Comparison of ENCODE assay signal across 22 cellular contexts in genomic region chr11:127103586-127104388, GRCh38.
"Had no signal": no experiment of that assay in that cellular context is flagged by ENCODE, and none has a peak within 500 bp of the region (broad histone marks: within the 10 kb centered on the region; RNA-seq: fewer than 3 reads in every experiment).

No MANE protein-coding gene starts in this region.

- DNase-seq: activated CD4-positive, alpha-beta T cell treated with anti-CD3 and anti-CD28 coated beads, Interleukin-2, amount 50 U/mL, for 1 hour; activated CD8-positive, alpha-beta memory T cell treated with anti-CD3 and anti-CD28 coated beads, Interleukin-2, amount 50 U/mL, for 4 hours; activated effector memory CD4-positive, alpha-beta T cell treated with anti-CD3 and anti-CD28 coated beads, Interleukin-2, amount 50 U/mL, for 16 hours; activated naive CD4-positive, alpha-beta T cell treated with anti-CD3 and anti-CD28 coated beads, Interleukin-2, amount 50 U/mL, for 16 hours; activated T-cell treated with anti-CD3 and anti-CD28 coated beads, Interleukin-2, amount 50 U/mL, for 48 hours; aorta; effector CD4-positive, alpha-beta T cell; heart left ventricle; mesenchymal stem cell; naive thymus-derived CD8-positive, alpha-beta T cell; occipital lobe; stimulated activated naive CD8-positive, alpha-beta T cell treated with anti-CD3 and anti-CD28 coated beads, Interleukin-15, Interleukin-2, amounts not matched to agents 100 U/mL and 50 U/mL, for 24 hours; substantia nigra; T-helper 1 cell; T1000; tibial artery had no signal

- H3K4me1 Mint-ChIP-seq: naive thymus-derived CD8-positive, alpha-beta T cell had no signal

- H3K9me3 ChIP-seq: gastroesophageal sphincter, heart left ventricle, prostate gland, right atrium auricular region, tibial artery, vagina had no signal

- H3K36me3 Mint-ChIP-seq: naive thymus-derived CD8-positive, alpha-beta T cell had no signal

- H3K27me3 ChIP-seq: right atrium auricular region, vagina had no signal

- H3K27ac Mint-ChIP-seq: naive thymus-derived CD8-positive, alpha-beta T cell had no signal

- H3K4me3 ChIP-seq: coronary artery, gastroesophageal sphincter, heart left ventricle, prostate gland, right atrium auricular region, tibial artery, vagina had no signal

- H3K36me3 ChIP-seq: gastroesophageal sphincter, heart left ventricle, prostate gland, right atrium auricular region, tibial artery, vagina had no signal

- H3K4me1 ChIP-seq: gastroesophageal sphincter, heart left ventricle, prostate gland, right atrium auricular region, tibial artery, vagina had no signal

- ATAC-seq: esophagus mucosa; gastroesophageal sphincter; heart left ventricle; naive thymus-derived CD8-positive, alpha-beta T cell; stimulated activated naive CD8-positive, alpha-beta T cell treated with anti-CD3 and anti-CD28 coated beads, Interleukin-15, Interleukin-2, amounts not matched to agents 100 U/mL and 50 U/mL, for 24 hours had no signal

- H3K4me3 Mint-ChIP-seq: naive thymus-derived CD8-positive, alpha-beta T cell had no signal

- H3K27ac ChIP-seq: coronary artery, gastroesophageal sphincter, heart left ventricle, prostate gland, right atrium auricular region, tibial artery, vagina had no signal
